8 cellular contexts compared by ENCODE assay signal in the genomic region with DNA sequence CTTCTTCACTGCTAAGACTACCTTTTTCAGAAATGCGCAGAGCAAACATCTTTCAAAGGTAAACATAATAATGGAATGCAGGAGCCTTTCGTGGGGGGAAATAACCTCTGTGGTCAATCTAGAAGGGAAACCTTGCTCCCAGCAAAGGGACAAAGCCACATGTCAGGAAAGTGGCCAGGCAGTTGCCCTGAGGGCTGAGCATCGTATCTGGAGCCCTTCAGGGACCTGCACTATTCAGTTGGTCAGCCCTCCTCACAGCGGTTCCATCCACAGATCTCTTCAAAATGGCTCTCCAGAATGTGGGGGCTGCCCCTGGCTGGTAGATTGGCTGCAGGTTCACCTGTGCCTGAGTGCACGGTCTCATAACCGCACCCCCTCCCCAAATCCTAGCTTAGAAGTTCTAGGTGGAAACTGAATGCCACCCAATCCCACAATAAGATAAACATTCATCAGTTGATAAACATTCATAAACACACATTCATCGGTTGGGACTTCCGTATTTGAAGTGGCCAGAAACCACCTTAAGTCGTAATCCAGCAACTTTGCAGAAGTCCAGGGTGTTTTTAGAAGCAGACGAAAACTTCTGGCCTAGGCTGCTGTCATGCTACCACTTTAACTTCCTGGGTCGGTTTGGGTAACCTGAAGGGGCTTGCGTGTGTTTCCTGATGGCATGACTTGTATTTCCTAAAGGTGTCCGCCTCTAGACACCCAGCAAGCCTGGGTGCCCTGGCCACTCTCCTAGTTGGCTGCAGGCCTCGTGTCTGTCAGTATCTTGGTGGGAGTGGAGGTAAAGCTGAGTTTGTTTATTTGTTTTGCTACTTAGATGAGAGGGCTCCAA. TPM values are rescaled to one million over a fixed set of nuclear protein-coding genes. Genes with fewer than 3 reads are reported as not detected.
A peak's percentile ranks its signal among the peaks of the same experiment; 100 is the strongest.
DNase-seq lines count a peak whose midpoint lies in the region; ATAC-seq and TF ChIP-seq lines count a peak whose summit lies in the region.

No MANE protein-coding gene starts in this region.

- no peak overlapping the region for H2AK5ac ChIP-seq in trophoblast cell (ENCODE audit: low read length)

- peaks cover 15% of the 10 kb centered on the region for H3K4me1 ChIP-seq in HAP-1
- no peaks in the 10 kb centered on the region for H3K4me1 ChIP-seq in fibroblast of lung (ENCODE audit: control insufficient read depth, extremely low read depth, insufficient read depth, low read length)
- H3K4me1 ChIP-seq in trophoblast cell (ENCODE audit: control insufficient read depth in 1 of 2, insufficient read depth in 2 of 2, low read length in 2 of 2) = peaks cover 3 to 9% of the 10 kb centered on the region in 2 experiments

- no peak overlapping the region for H3K14ac ChIP-seq in trophoblast cell (ENCODE audit: low read length)

- H3K27me3 ChIP-seq in HAP-1 (ENCODE audit: low read depth) (no peaks in the 10 kb centered on the region), fibroblast of lung (ENCODE audit: control insufficient read depth, insufficient read depth, low read length) (peaks cover 7% of the 10 kb centered on the region), trophoblast cell (ENCODE audit: insufficient read depth, low read length) (peaks cover 20% of the 10 kb centered on the region)

- no peaks in the 10 kb centered on the region for H3K79me1 ChIP-seq in trophoblast cell (ENCODE audit: low read length)

- no peak overlapping the region for H2BK5ac ChIP-seq in trophoblast cell (ENCODE audit: low read depth, low read length, poor library complexity)

- no peak overlapping the region for H2BK120ac ChIP-seq in trophoblast cell (ENCODE audit: insufficient read depth, low read length, poor library complexity)

- no peak overlapping the region for H4K12ac ChIP-seq in trophoblast cell (ENCODE audit: low read depth, low read length)

- H3K9ac ChIP-seq in fibroblast of lung (ENCODE audit: insufficient read depth, low read length) (no peak overlapping the region), trophoblast cell (ENCODE audit: low read length) (no peak overlapping the region)

- H4K8ac ChIP-seq in trophoblast cell (ENCODE audit: low read depth, low read length) = no peak overlapping the region

- peak overlapping the region; percentile 49 for H3K4me2 ChIP-seq in fibroblast of lung (ENCODE audit: extremely low read depth, insufficient read depth, low read length)
- peak overlapping the region; percentile 82 for H3K4me2 ChIP-seq in trophoblast cell (ENCODE audit: low read length)

- no peak for TF ChIP-seq CTCF in fibroblast of lung (conservative IDR thresholded peaks at IDR 0.05 in 1 of 2, IDR thresholded peaks at IDR 0.05 in 1 of 2; ENCODE audit: low read depth in 1 of 2, low read length in 2 of 2)

- no peak overlapping the region for H3K18ac ChIP-seq in trophoblast cell (ENCODE audit: low read length)

- ATAC-seq in GM18858 (IDR thresholded peaks at IDR 0.05; ENCODE audit: unreplicated experiment) = no peak

- DNase-seq in Ammon's horn (ENCODE audit: low spot score) (peak; percentile 30), HAP-1 (ENCODE audit: low spot score in 2 of 2) (peak in 1 of 2 experiments; percentile 19), T-helper 22 cell (ENCODE audit: low read depth) (peak; percentile 37), fibroblast of lung (ENCODE audit: low read depth in 2 of 2) (no peak), trophoblast cell (peak; percentile 10 to 15), NCI-H446 treated with DMSO at 0.1 percent for 48 hours (lab: John Stamatoyannopoulos, UW) (no peak), NCI-H187 (lab: John Stamatoyannopoulos, UW) (no peak)

- H4K20me1 ChIP-seq in fibroblast of lung (ENCODE audit: control insufficient read depth, extremely low read depth, insufficient read depth, low read length) = peaks cover 2% of the 10 kb centered on the region

- no peaks in the 10 kb centered on the region for H3K79me2 ChIP-seq in fibroblast of lung (ENCODE audit: control insufficient read depth, insufficient read depth, low read length)
- no peaks in the 10 kb centered on the region for H3K79me2 ChIP-seq in trophoblast cell (ENCODE audit: control insufficient read depth, insufficient read depth, low read length, poor library complexity)

- in situ Hi-C loops in HAP-1 (cut with MboI; ENCODE audit: low sequenced_read_pairs) = no loop called here

- no peak overlapping the region for H3K4ac ChIP-seq in trophoblast cell (ENCODE audit: low read depth, low read length)

- H2AFZ ChIP-seq in fibroblast of lung (ENCODE audit: low read length) (no peak overlapping the region), trophoblast cell (ENCODE audit: insufficient read depth, low read length, poor library complexity) (no peak overlapping the region)

- peak overlapping the region; percentile 40 for H3K4me3 ChIP-seq in HAP-1
- H3K4me3 ChIP-seq in fibroblast of lung (replicated peaks in 1 of 4; ENCODE audit: control extremely low read depth in 1 of 4, insufficient read depth in 1 of 4, low read depth in 3 of 4, low read length in 4 of 4) = peak overlapping the region; percentile 14 to 57 (median 40)
- H3K4me3 ChIP-seq in trophoblast cell (ENCODE audit: low read depth, low read length) = no peak overlapping the region

- no CpG with 5 or more reads among the region's 14 CpGs for WGBS in trophoblast cell (ENCODE audit: extremely low coverage, insufficient coverage, insufficient read length)

- H3K9me3 ChIP-seq in HAP-1 (no peaks in the 10 kb centered on the region), fibroblast of lung (ENCODE audit: control insufficient read depth, insufficient read depth, low read depth, low read length) (no peaks in the 10 kb centered on the region), trophoblast cell (ENCODE audit: insufficient read depth, low read depth, low read length) (no peaks in the 10 kb centered on the region)

- no peak overlapping the region for H3K23ac ChIP-seq in trophoblast cell (ENCODE audit: low read length)

- no peak overlapping the region for H4K91ac ChIP-seq in trophoblast cell (ENCODE audit: low read depth, low read length)

- H2BK12ac ChIP-seq in trophoblast cell (ENCODE audit: low read length) = no peak overlapping the region

- H3K27ac ChIP-seq in fibroblast of lung (ENCODE audit: insufficient read depth, low read length) (no peak overlapping the region), trophoblast cell (ENCODE audit: low read depth, low read length) (no peak overlapping the region)

- H3K36me3 ChIP-seq in HAP-1 (replicated peaks) = no peaks in the 10 kb centered on the region
- H3K36me3 ChIP-seq in fibroblast of lung (ENCODE audit: control insufficient read depth, insufficient read depth, low read length) = no peaks in the 10 kb centered on the region
- H3K36me3 ChIP-seq in trophoblast cell (ENCODE audit: control insufficient read depth in 1 of 2, insufficient read depth in 2 of 2, low read length in 2 of 2) = no peaks in the 10 kb centered on the region

RNA-seq across cellular contexts. Expression of a gene that starts 50.5 kb away (rescaled TPM):
- total RNA-seq in fibroblast of lung = 1.8 and 3.0 TPM in 2 replicates
- polyA plus RNA-seq in fibroblast of lung = 1.3 and 2.2 TPM in 2 replicates
- polyA plus RNA-seq in fibroblast of lung (2012) = 1.2 and 3.0 TPM in 2 replicates
- 2.9 and 4.9 TPM in 2 replicates for polyA minus RNA-seq in fibroblast of lung (ENCODE audit: low replicate concordance)
- 0.07 and 0.08 TPM in 2 replicates for polyA plus RNA-seq in trophoblast cell (2013)

RNA-seq across cellular contexts. Expression of a gene that starts 54.4 kb away (rescaled TPM):
- total RNA-seq in fibroblast of lung = 50.1 and 53.0 TPM in 2 replicates
- 59.8 and 67.3 TPM in 2 replicates for polyA plus RNA-seq in fibroblast of lung
- polyA plus RNA-seq in fibroblast of lung (2012) = 42.5 and 47.0 TPM in 2 replicates
- 26.5 and 45.4 TPM in 2 replicates for polyA minus RNA-seq in fibroblast of lung (ENCODE audit: low replicate concordance)
- polyA plus RNA-seq in trophoblast cell (2013) = 19.3 and 20.7 TPM in 2 replicates

Comparison
In these comparisons a context has a peak if more than half of its experiments do, and no peak if none do; other contexts are left out.
1. DNase-seq: peak in Ammon's horn (single experiment), T-helper 22 cell (single experiment) and trophoblast cell (2 of 2); none in fibroblast of lung (0 of 2), NCI-H446 treated with DMSO at 0.1 percent for 48 hours (single experiment) and NCI-H187 (0 of 2).